ENCODE assay signal across 9 cellular contexts in the genomic region with DNA sequence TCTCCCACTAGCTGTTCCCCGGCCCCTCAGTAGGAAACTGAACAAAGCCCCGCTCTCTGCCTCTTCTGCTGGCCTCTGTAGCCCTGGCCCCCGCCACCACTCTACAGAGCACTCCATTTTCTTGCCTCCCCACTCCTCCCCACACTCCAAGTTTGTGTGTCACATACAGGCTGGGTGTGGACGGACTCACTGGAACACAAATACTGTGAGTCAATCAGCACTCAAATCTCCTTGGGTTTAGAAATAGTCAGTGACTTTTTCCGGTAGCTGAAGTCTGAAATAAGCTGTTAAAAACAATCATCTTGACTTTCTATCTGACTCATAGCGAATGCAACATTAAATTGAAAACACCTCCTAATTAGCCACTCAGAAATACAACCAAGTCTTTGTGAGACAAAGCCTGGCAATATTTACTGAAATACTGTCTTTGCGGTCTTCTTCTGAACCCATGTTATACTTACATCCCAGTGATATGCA.
DNase-seq lines count a peak whose midpoint lies in the region; ATAC-seq, FAIRE-seq and TF ChIP-seq lines count a peak whose summit lies in the region.
"Had no signal": no experiment of that assay in that cellular context is flagged by ENCODE, and none has a peak within 500 bp of the region (broad histone marks: within the 10 kb centered on the region; RNA-seq: fewer than 3 reads in every experiment).

No MANE protein-coding gene starts in this region.

- dilution Hi-C loops in keratinocyte (cut with MboI; ENCODE audit: extremely low pct_ligation_motif_present, low sequenced_read_pairs): no loop called here

- ATAC-seq in GM18502 (IDR thresholded peaks at IDR 0.05; ENCODE audit: poor library complexity, unreplicated experiment) (no peak), GM21515 (IDR thresholded peaks at IDR 0.05; ENCODE audit: unreplicated experiment) (no peak)

- no peaks in the 10 kb centered on the region for H3K27me3 ChIP-seq in astrocyte (ENCODE audit: insufficient read depth, low read length)
- no peaks in the 10 kb centered on the region for H3K27me3 ChIP-seq in keratinocyte (ENCODE audit: control insufficient read depth, extremely low read depth, insufficient read depth, low read length)
- no peaks in the 10 kb centered on the region for H3K27me3 ChIP-seq in thymus (ENCODE audit: control insufficient read depth, insufficient read depth)
- H3K27me3 ChIP-seq: heart left ventricle had no signal

- H3K9me3 Mint-ChIP-seq in astrocyte (ENCODE audit: unreplicated experiment): no peaks in the 10 kb centered on the region

- H3K4me2 ChIP-seq in astrocyte (ENCODE audit: low read length) (peak overlapping the region; percentile 59), keratinocyte (ENCODE audit: control insufficient read depth, extremely low read depth, insufficient read depth, low read depth, low read length) (peak overlapping the region; percentile 61)

- peaks cover 35% of the 10 kb centered on the region for H3K4me1 Mint-ChIP-seq in astrocyte (ENCODE audit: low read depth, unreplicated experiment)

- FAIRE-seq in H54 (lab: Jason Lieb, UNC): peak; percentile 58
- no peak for FAIRE-seq in astrocyte (lab: Jason Lieb, UNC)
- FAIRE-seq in keratinocyte (lab: Jason Lieb, UNC): peak; percentile 78
- FAIRE-seq in HTR-8/SVneo (lab: Jason Lieb, UNC): no peak

- H2AFZ ChIP-seq in astrocyte (ENCODE audit: low read depth, low read length) (no peak overlapping the region), keratinocyte (ENCODE audit: control insufficient read depth, low read length) (no peak overlapping the region)

- H3K9me1 ChIP-seq in keratinocyte (ENCODE audit: control insufficient read depth, extremely low read depth, insufficient read depth, low read length): no peaks in the 10 kb centered on the region

- H3K4me1 ChIP-seq in astrocyte (ENCODE audit: insufficient read depth, low read length) (peaks cover 53% of the 10 kb centered on the region), keratinocyte (ENCODE audit: control insufficient read depth, extremely low read depth, insufficient read depth, low read length) (peaks cover 51% of the 10 kb centered on the region), thymus (ENCODE audit: control insufficient read depth, insufficient read depth, low read length) (no peaks in the 10 kb centered on the region)
- H3K4me1 ChIP-seq: prostate gland had no signal

- no peaks in the 10 kb centered on the region for H3K36me3 ChIP-seq in astrocyte (ENCODE audit: insufficient read depth, low read length)
- H3K36me3 ChIP-seq in keratinocyte (ENCODE audit: control insufficient read depth in 2 of 2, extremely low read depth in 1 of 2, insufficient read depth in 2 of 2, low read length in 2 of 2): peaks cover 0 to 2% of the 10 kb centered on the region in 2 experiments
- no peaks in the 10 kb centered on the region for H3K36me3 ChIP-seq in thymus (ENCODE audit: control insufficient read depth, insufficient read depth)
- H3K36me3 ChIP-seq: heart left ventricle, prostate gland had no signal

- H3K79me2 ChIP-seq in astrocyte (ENCODE audit: insufficient read depth, low read length) (peaks cover 21% of the 10 kb centered on the region), keratinocyte (ENCODE audit: control insufficient read depth, insufficient read depth, low read length) (no peaks in the 10 kb centered on the region)

- H3K9ac ChIP-seq in astrocyte (ENCODE audit: low read length) (peak overlapping the region; percentile 78), keratinocyte (ENCODE audit: control insufficient read depth, extremely low read depth, insufficient read depth, low read length) (peak overlapping the region; percentile 58)

- H3K4me3 Mint-ChIP-seq in astrocyte (ENCODE audit: unreplicated experiment): no peak overlapping the region

- H3K27ac ChIP-seq in astrocyte (ENCODE audit: low read depth, low read length) (peak overlapping the region; percentile 94), keratinocyte (ENCODE audit: control insufficient read depth, insufficient read depth, low read length) (peak overlapping the region; percentile 96), thymus (ENCODE audit: low read depth) (peak overlapping the region; percentile 60)
- H3K27ac ChIP-seq: prostate gland had no signal

- no peak for TF ChIP-seq POLR2A in H54 (IDR thresholded peaks at IDR 0.05; ENCODE audit: low read depth, low read length)

- peak; percentile 53 for DNase-seq in H54 (ENCODE audit: insufficient read length, low spot score)
- peak; percentile 88 for DNase-seq in astrocyte (ENCODE audit: low read depth)
- no peak for DNase-seq in keratinocyte (ENCODE audit: low read depth, low spot score)
- DNase-seq in HTR-8/SVneo (ENCODE audit: insufficient read length, low spot score): no peak
- DNase-seq: heart left ventricle had no signal

- no peaks in the 10 kb centered on the region for H3K27me3 Mint-ChIP-seq in astrocyte (ENCODE audit: low read depth, unreplicated experiment)

- WGBS in thymus: 97% methylated on average over 7 of the region's 7 CpGs

- H3K9me3 ChIP-seq in astrocyte (ENCODE audit: insufficient read depth, low read depth, low read length) (no peaks in the 10 kb centered on the region), keratinocyte (ENCODE audit: control insufficient read depth, low read depth, low read length) (no peaks in the 10 kb centered on the region), thymus (ENCODE audit: control insufficient read depth) (no peaks in the 10 kb centered on the region)
- H3K9me3 ChIP-seq: heart left ventricle, prostate gland had no signal

- H3K4me3 ChIP-seq in astrocyte (ENCODE audit: insufficient read depth, low read depth, low read length) (peak overlapping the region; percentile 13), keratinocyte (ENCODE audit: control insufficient read depth in 2 of 3, extremely low read depth in 1 of 3, insufficient read depth in 2 of 3, low read depth in 1 of 3, low read length in 3 of 3) (no peak overlapping the region), thymus (ENCODE audit: low read length) (no peak overlapping the region)
- H3K4me3 ChIP-seq: prostate gland had no signal

- H4K20me1 ChIP-seq in astrocyte (ENCODE audit: insufficient read depth, low read length) (no peaks in the 10 kb centered on the region), keratinocyte (ENCODE audit: control insufficient read depth, extremely low read depth, insufficient read depth, low read length) (no peaks in the 10 kb centered on the region)

- H3K36me3 Mint-ChIP-seq in astrocyte (ENCODE audit: low read depth, unreplicated experiment): peaks cover 2% of the 10 kb centered on the region

- TF ChIP-seq CTCF in astrocyte (IDR thresholded peaks at IDR 0.05; ENCODE audit: insufficient read depth, low read depth, low read length) (no peak), keratinocyte (optimal IDR thresholded peaks at IDR 0.05 in 1 of 3, IDR thresholded peaks at IDR 0.05 in 1 of 3, conservative IDR thresholded peaks at IDR 0.05 in 1 of 3; ENCODE audit: extremely low read depth in 1 of 3, insufficient read depth in 2 of 3, low read length in 3 of 3) (no peak)

- peak overlapping the region; percentile 90 for H3K27ac Mint-ChIP-seq in astrocyte (ENCODE audit: unreplicated experiment)

Comparison
In these comparisons a context has a peak if more than half of its experiments do, and no peak if none do; other contexts are left out.
1. DNase-seq: peak in H54 (single experiment) and astrocyte (single experiment); none in keratinocyte (single experiment) and HTR-8/SVneo (single experiment).
2. Peak in every context shown above with its lines, with median percentiles within 50 percentile points of each other: H3K27ac ChIP-seq.